Comparison of ENCODE assay signal across 8 cellular contexts in genomic region chr2:172555272-172555521, GRCh38. TPM values are rescaled to one million over a fixed set of nuclear protein-coding genes. Genes with fewer than 3 reads are reported as not detected.
DNase-seq lines count a peak whose midpoint lies in the region; ATAC-seq and TF ChIP-seq lines count a peak whose summit lies in the region.

No MANE protein-coding gene starts in this region.

- TF ChIP-seq CTCF in OCI-LY3 (IDR thresholded peaks at IDR 0.05; ENCODE audit: low read depth, low read length) (no peak), esophagus muscularis mucosa (IDR thresholded peaks at IDR 0.05) (no peak), gastrocnemius medialis (IDR thresholded peaks at IDR 0.05 in 4 of 5, conservative IDR thresholded peaks at IDR 0.05 in 1 of 5) (no peak)

- intact Hi-C loops in esophagus muscularis mucosa (cut with DNase I) (no loop called here), gastrocnemius medialis (cut with DNase I; ENCODE audit: low total_unique reads) (loop anchor here (1.0 to 5.0 kb wide), 3 partner anchors 204 to 868 kb away; partner anchors contain the start of genes DYNC1I2 and HAT1)

- no peak for ATAC-seq in gastrocnemius medialis

- H3K27ac ChIP-seq in OCI-LY3 (ENCODE audit: low read length), result peak overlapping the region; percentile 41
- H3K27ac ChIP-seq in esophagus muscularis mucosa (replicated peaks in 1 of 4), result peak overlapping the region; percentile 90 to 95 (median 94)
- H3K27ac ChIP-seq in gastrocnemius medialis, result peak overlapping the region; percentile 88 to 98 (median 94)

- peak overlapping the region; percentile 88 for H3K4me2 ChIP-seq in OCI-LY3 (ENCODE audit: low read length)

- H4K20me1 ChIP-seq in OCI-LY3 (ENCODE audit: insufficient read depth, low read length), result peaks cover 16% of the 10 kb centered on the region

- H3K27me3 ChIP-seq in OCI-LY3 (ENCODE audit: low read depth, low read length) (no peaks in the 10 kb centered on the region), esophagus muscularis mucosa (no peaks in the 10 kb centered on the region), gastrocnemius medialis (no peaks in the 10 kb centered on the region)

- DNase-seq in NK-92 treated with Interleukin-12 subunit alpha and Interleukin-12 subunit beta, amount 100 ng/mL, for 24 hours (lab: John Stamatoyannopoulos, UW), result peak; percentile 17
- no peak for DNase-seq in NK-92 (lab: John Stamatoyannopoulos, UW; ENCODE audit: unreplicated experiment)
- DNase-seq in esophagus muscularis mucosa (ENCODE audit: extremely low spot score), result no peak
- DNase-seq in gastrocnemius medialis, result no peak
- no peak for DNase-seq in NCI-H526 treated with DMSO at 0.1 percent for 48 hours (lab: John Stamatoyannopoulos, UW)
- no peak for DNase-seq in NCI-H1092 treated with DMSO at 0.1 percent for 48 hours (lab: John Stamatoyannopoulos, UW)
- no peak for DNase-seq in AG08396 (ENCODE audit: low spot score)

- no peak for TF ChIP-seq EP300 in esophagus muscularis mucosa (IDR thresholded peaks at IDR 0.05)

- H3K9me3 ChIP-seq in OCI-LY3 (ENCODE audit: insufficient read depth, low read length) (no peaks in the 10 kb centered on the region), esophagus muscularis mucosa (no peaks in the 10 kb centered on the region), gastrocnemius medialis (no peaks in the 10 kb centered on the region)

- TF ChIP-seq POLR2A in esophagus muscularis mucosa (IDR thresholded peaks at IDR 0.05; ENCODE audit: low read depth) (no peak), gastrocnemius medialis (IDR thresholded peaks at IDR 0.05) (no peak)

- H3K4me3 ChIP-seq in OCI-LY3 (ENCODE audit: low read length) (peak overlapping the region; percentile 98), esophagus muscularis mucosa (peak overlapping the region; percentile 67 to 94 (median 83)), gastrocnemius medialis (peak overlapping the region; percentile 72 to 95 (median 78))

- 15% methylated on average over 8 of the region's 8 CpGs for WGBS in esophagus muscularis mucosa

- H3K9ac ChIP-seq in OCI-LY3 (ENCODE audit: low read length), result peak overlapping the region; percentile 78

- in situ Hi-C loops in gastrocnemius medialis (cut with MboI; ENCODE audit: low sequenced_read_pairs in 4 of 4), result loop anchor here in 1 of 4 donors (25.0 kb wide), 1 partner anchor 643 kb away; the partner anchor contains the start of gene HAT1

- H3K36me3 ChIP-seq in OCI-LY3 (replicated peaks; ENCODE audit: low read depth, low read length) (peaks cover 13% of the 10 kb centered on the region), esophagus muscularis mucosa (peaks cover 0 to 5% (median 4%) of the 10 kb centered on the region in 4 donors), gastrocnemius medialis (no peaks in the 10 kb centered on the region)

- peak overlapping the region; percentile 90 for H2AFZ ChIP-seq in OCI-LY3 (ENCODE audit: low read depth, low read length)

- H3K79me2 ChIP-seq in OCI-LY3 (ENCODE audit: low read length), result peaks cover 33% of the 10 kb centered on the region

- H3K4me1 ChIP-seq in OCI-LY3 (ENCODE audit: low read length) (peaks cover 22% of the 10 kb centered on the region), esophagus muscularis mucosa (peaks cover 10 to 23% (median 23%) of the 10 kb centered on the region in 4 donors), gastrocnemius medialis (peaks cover 8 to 17% of the 10 kb centered on the region in 2 donors)

RNA-seq across cellular contexts. Expression of gene PDK1, which starts 0.7 kb away (rescaled TPM):
- total RNA-seq in esophagus muscularis mucosa (10 to 100 TPM in 3 of 4 donors, 1 to 10 TPM in 1; 5.1 to 15.8 (median 11.2) TPM), gastrocnemius medialis (10 to 100 TPM in 3 of 4 donors, 1 to 10 TPM in 1; 5.8 to 23.8 (median 14.0) TPM)

Comparison
In these comparisons a context has a peak if more than half of its experiments do, and no peak if none do; other contexts are left out.
1. H3K27ac ChIP-seq: peak in every context shown above with its lines; median percentile 94 in gastrocnemius medialis; 94 in esophagus muscularis mucosa; 41 in OCI-LY3.